Comparison of ENCODE assay signal across 11 cellular contexts in the genomic region with DNA sequence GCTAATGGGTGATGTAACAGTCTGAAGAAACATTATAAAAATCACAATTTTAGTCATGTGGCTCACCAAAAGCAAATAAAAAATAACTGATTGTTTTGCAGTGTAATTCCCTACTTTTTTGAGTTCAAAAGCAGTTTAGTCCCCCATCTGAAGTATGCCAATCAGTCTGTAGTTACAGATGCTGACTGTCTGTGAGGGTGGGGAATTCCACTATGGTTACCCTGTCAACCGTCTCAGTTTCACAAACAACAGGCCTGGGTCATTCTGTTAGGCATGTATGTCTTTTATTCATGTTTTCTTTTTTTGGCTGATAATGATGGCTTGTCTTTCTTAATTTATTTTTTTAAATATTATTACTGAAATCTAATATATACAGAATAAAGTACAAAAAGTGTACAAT.
DNase-seq lines count a peak whose midpoint lies in the region; ATAC-seq, FAIRE-seq and TF ChIP-seq lines count a peak whose summit lies in the region.
"Had no signal": no experiment of that assay in that cellular context is flagged by ENCODE, and none has a peak within 500 bp of the region (broad histone marks: within the 10 kb centered on the region; RNA-seq: fewer than 3 reads in every experiment).

No MANE protein-coding gene starts in this region.

- TF ChIP-seq CTCF in activated B cell treated with CpG ODN at 0.5 μM for 24 hours (IDR thresholded peaks at IDR 0.05) (no peak), lower leg skin (IDR thresholded peaks at IDR 0.05) (no peak)

- H3K27ac Mint-ChIP-seq in activated B cell treated with CpG ODN at 0.5 μM for 24 hours: no peak overlapping the region

- no peaks in the 10 kb centered on the region for H3K27me3 Mint-ChIP-seq in activated B cell treated with CpG ODN at 0.5 μM for 24 hours

- ATAC-seq in GM19455 (IDR thresholded peaks at IDR 0.05; ENCODE audit: unreplicated experiment) (peak; percentile 94), HG02981 (IDR thresholded peaks at IDR 0.05; ENCODE audit: unreplicated experiment) (peak; percentile 100), activated B cell treated with CpG ODN at 0.5 μM for 24 hours (ENCODE audit: low read depth) (peak; percentile 94)

- H3K4me3 ChIP-seq in lower leg skin (ENCODE audit: low read depth, poor library complexity, severe bottlenecking): no peak overlapping the region

- H3K4me3 Mint-ChIP-seq in activated B cell treated with CpG ODN at 0.5 μM for 24 hours: no peak overlapping the region

- WGBS in lower leg skin, 2 donors: 0% methylated on average over 1 of the region's 1 CpG

- DNase-seq in GM18507 (ENCODE audit: extremely low spot score, insufficient read length, low read depth) (peak; percentile 3), activated B cell treated with CpG ODN at 0.5 μM for 24 hours (no peak), lower leg skin (ENCODE audit: low spot score in 2 of 2) (no peak), NCI-H2227 treated with DMSO at 0.1 percent for 48 hours (lab: John Stamatoyannopoulos, UW) (no peak), D341Med (ENCODE audit: low spot score) (no peak)
- no peak for DNase-seq in stimulated activated CD4-positive, alpha-beta T cell treated with anti-CD3 and anti-CD28 coated beads, Interleukin-1b, Interleukin-23, amount 100 ng/mL, for 48 hours
- DNase-seq: caudate nucleus, NCI-H2029, SHP77 had no signal

- peak; percentile 78 for FAIRE-seq in GM18507 (lab: Jason Lieb, UNC)

- H3K36me3 Mint-ChIP-seq in activated B cell treated with CpG ODN at 0.5 μM for 24 hours (ENCODE audit: low read depth): peaks cover 3% of the 10 kb centered on the region

- CTCF ChIA-PET in activated B cell treated with CpG ODN at 0.5 μM for 24 hours (lab: Charles Lee): no interaction called here

- no peak for TF ChIP-seq POLR2A in lower leg skin (IDR thresholded peaks at IDR 0.05)

- H3K9me3 Mint-ChIP-seq in activated B cell treated with CpG ODN at 0.5 μM for 24 hours: no peaks in the 10 kb centered on the region

- intact Hi-C loops in activated B cell treated with CpG ODN at 0.5 μM for 24 hours (cut with micrococcal nuclease) (no loop called here), lower leg skin (cut with DNase I; ENCODE audit: low total_unique reads) (no loop called here)

- POLR2A ChIA-PET in activated B cell treated with CpG ODN at 0.5 μM for 24 hours (lab: Charles Lee): no interaction called here

- peaks cover 7% of the 10 kb centered on the region for H3K4me1 Mint-ChIP-seq in activated B cell treated with CpG ODN at 0.5 μM for 24 hours
